In the genomic region with DNA sequence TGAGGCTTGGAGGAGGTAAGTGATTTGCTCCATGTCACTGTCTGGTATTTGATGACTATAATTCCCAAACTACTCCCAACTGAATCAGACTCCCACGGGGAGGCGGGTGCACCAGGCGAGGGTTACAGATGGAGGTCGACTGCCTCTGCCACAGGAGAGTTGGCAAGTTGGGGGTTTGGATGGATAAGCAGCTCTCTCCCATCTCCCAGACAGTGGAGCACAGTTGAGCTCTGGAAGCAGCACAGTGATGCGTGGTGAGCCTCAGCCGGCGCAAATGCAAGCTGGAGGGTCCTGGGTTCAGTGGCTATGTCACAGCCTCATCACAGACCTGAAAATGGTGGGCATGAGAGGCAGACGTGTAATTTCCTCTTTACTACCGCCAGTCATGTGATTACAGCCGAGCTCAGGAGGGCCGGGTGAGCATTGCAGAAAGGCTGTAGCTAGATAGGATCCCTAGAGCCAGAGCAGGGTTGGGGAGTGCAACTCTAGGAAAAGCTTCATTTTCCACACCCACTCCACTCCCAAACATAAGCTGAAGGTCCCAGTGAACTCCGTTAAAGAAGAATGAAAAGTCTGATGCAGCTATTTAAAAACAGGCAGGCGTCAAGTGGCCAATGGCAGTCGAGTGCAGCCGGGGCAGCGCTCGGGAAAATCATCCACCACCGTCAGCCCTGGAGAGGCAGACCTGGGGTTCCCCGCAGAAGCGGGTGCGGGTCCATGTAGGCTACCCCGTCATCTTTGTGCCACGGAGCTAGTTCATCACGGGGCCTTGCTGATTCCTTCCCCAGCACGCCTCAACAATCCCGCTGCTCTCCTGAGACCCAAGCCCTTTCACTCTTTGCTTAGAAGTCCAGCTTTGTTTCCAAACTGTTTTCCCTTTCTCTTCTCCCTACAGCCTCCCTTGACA, we compare ENCODE assay signal across 14 cellular contexts. TPM values are rescaled to one million over a fixed set of nuclear protein-coding genes. Genes with fewer than 3 reads are reported as not detected.
DNase-seq lines count a peak whose midpoint lies in the region; ATAC-seq and TF ChIP-seq lines count a peak whose summit lies in the region.
"Had no signal": no experiment of that assay in that cellular context is flagged by ENCODE, and none has a peak within 500 bp of the region (broad histone marks: within the 10 kb centered on the region; RNA-seq: fewer than 3 reads in every experiment).

No MANE protein-coding gene starts in this region.

- BruUV-seq in PC-9 (replicated peaks; lab: Mats Ljungman, UMichigan), result no TSS peak

- H3K36me3 ChIP-seq in cardiac muscle cell, result no peaks in the 10 kb centered on the region
- no peaks in the 10 kb centered on the region for H3K36me3 ChIP-seq in PC-9 (ENCODE audit: low read depth)
- H3K36me3 ChIP-seq: gastroesophageal sphincter, suprapubic skin had no signal

- no peak overlapping the region for H2AFZ ChIP-seq in PC-9

- H3K4me3 Mint-ChIP-seq in natural killer cell, result no peak overlapping the region
- H3K4me3 Mint-ChIP-seq: CD8-positive, alpha-beta memory T cell; central memory CD8-positive, alpha-beta T cell had no signal

- no peaks in the 10 kb centered on the region for H3K36me3 Mint-ChIP-seq in natural killer cell
- H3K36me3 Mint-ChIP-seq: CD8-positive, alpha-beta memory T cell had no signal

- no peaks in the 10 kb centered on the region for H3F3A ChIP-seq in PC-9 (ENCODE audit: insufficient read depth, low read depth)

- no peaks in the 10 kb centered on the region for H3K9me2 ChIP-seq in PC-9 (ENCODE audit: insufficient read depth)

- H3K79me2 ChIP-seq in PC-9 (ENCODE audit: low read depth), result no peaks in the 10 kb centered on the region

- H3K27ac ChIP-seq in cardiac muscle cell (peak overlapping the region; percentile 7), PC-9 (no peak overlapping the region)
- H3K27ac ChIP-seq: gastroesophageal sphincter, suprapubic skin, VCaP had no signal

- DNase-seq in cardiac muscle cell (ENCODE audit: low read depth in 1 of 2, low spot score in 1 of 2), result peak in 1 of 2 donors; percentile 14
- DNase-seq in Right ventricle myocardium superior, result no peak
- DNase-seq in PC-9, result no peak
- DNase-seq in left kidney (ENCODE audit: low read depth, low spot score), result peak; percentile 24
- no peak for DNase-seq in natural killer cell
- no peak for DNase-seq in activated CD4-positive, alpha-beta T cell treated with anti-CD3 and anti-CD28 coated beads for 1 hour
- no peak for DNase-seq in superior temporal gyrus (ENCODE audit: extremely low spot score)
- DNase-seq in A172 (ENCODE audit: low spot score), result no peak

- CTCF ChIA-PET in PC-9 (lab: Charles Lee), result interaction anchor here (0.5 to 2.8 kb wide), 7 partner anchors 16 to 407 kb away, joined by 3 to 11 read pairs (median 3); no protein-coding TSS in a partner anchor

- no peaks in the 10 kb centered on the region for H3K4me1 Mint-ChIP-seq in natural killer cell
- H3K4me1 Mint-ChIP-seq: CD8-positive, alpha-beta memory T cell; central memory CD8-positive, alpha-beta T cell had no signal

- 0 out of 2 replicates have a peak overlapping the region, but pooled peaks have one; percentile 9 for H3K4me2 ChIP-seq in PC-9

- H3K9me3 ChIP-seq in cardiac muscle cell (ENCODE audit: low read depth), result no peaks in the 10 kb centered on the region
- no peaks in the 10 kb centered on the region for H3K9me3 ChIP-seq in PC-9 (ENCODE audit: insufficient read depth, low read depth)
- H3K9me3 ChIP-seq: gastroesophageal sphincter, suprapubic skin had no signal

- H3K4me3 ChIP-seq in cardiac muscle cell (no peak overlapping the region), PC-9 (no peak overlapping the region)
- H3K4me3 ChIP-seq: gastroesophageal sphincter, suprapubic skin had no signal

- TF ChIP-seq CTCF in cardiac muscle cell (IDR thresholded peaks at IDR 0.05; ENCODE audit: low read depth, low read length) (no peak), PC-9 (conservative IDR thresholded peaks at IDR 0.05) (no peak), natural killer cell (IDR thresholded peaks at IDR 0.05) (no peak)

- no peak overlapping the region for H3K27ac Mint-ChIP-seq in natural killer cell
- H3K27ac Mint-ChIP-seq: nephron progenitor cell had no signal

- no peak for ATAC-seq in Right ventricle myocardium superior (ENCODE audit: poor library complexity)
- no peak for ATAC-seq in natural killer cell

- H3K4me1 ChIP-seq in cardiac muscle cell (ENCODE audit: low read depth), result peaks cover 15% of the 10 kb centered on the region
- no peaks in the 10 kb centered on the region for H3K4me1 ChIP-seq in PC-9 (replicated peaks; ENCODE audit: insufficient read depth)

- intact Hi-C loops in Right ventricle myocardium superior (cut with DNase I), result loop anchor here (5.0 kb wide), 1 partner anchor 66 kb away; a partner anchor contains a TSS
- intact Hi-C loops in PC-9 (cut with micrococcal nuclease; ENCODE audit: unreplicated experiment), result loop anchor here (5.0 kb wide), 2 partner anchors 236 to 361 kb away; no protein-coding TSS in a partner anchor
- intact Hi-C loops in natural killer cell (cut with micrococcal nuclease), result no loop called here

- POLR2A ChIA-PET in PC-9 (lab: Charles Lee; ENCODE audit: unreplicated experiment), result interaction anchor here (0.5 kb wide), 1 partner anchor 35 kb away, joined by 4 read pairs; no protein-coding TSS in a partner anchor

- H3K9me3 Mint-ChIP-seq in natural killer cell, result no peaks in the 10 kb centered on the region
- H3K9me3 Mint-ChIP-seq: CD8-positive, alpha-beta memory T cell; central memory CD8-positive, alpha-beta T cell; nephron progenitor cell had no signal

- peaks cover 34 to 40% of the 10 kb centered on the region in 2 donors for H3K27me3 Mint-ChIP-seq in natural killer cell (ENCODE audit: low read depth in 2 of 2)

- no peaks in the 10 kb centered on the region for H3K27me3 ChIP-seq in cardiac muscle cell
- peaks cover 18% of the 10 kb centered on the region for H3K27me3 ChIP-seq in PC-9 (ENCODE audit: insufficient read depth, low read depth)

- H4K20me1 ChIP-seq in PC-9 (ENCODE audit: insufficient read depth), result no peaks in the 10 kb centered on the region

RNA-seq across cellular contexts. Expression of a gene that starts 33.3 kb away (rescaled TPM):
- total RNA-seq in cardiac muscle cell (45.3 and 47.1 TPM in 2 replicates), Right ventricle myocardium superior (51.5 TPM), PC-9 (2021) (71.8 and 80.8 TPM in 2 replicates), natural killer cell (100 to 1,000 TPM in 2 of 3 donors, 10 to 100 TPM in 1; 89.3 to 127 (median 115) TPM)
- 41.2 and 61.5 TPM in 2 replicates for polyA plus RNA-seq in cardiac muscle cell
- total RNA-seq in A172 (2014; rRNA removed; shearing (Covaris generic)), result 36.6 and 47.7 TPM in 2 replicates
